1 cellular context compared by ENCODE assay signal in genomic region chr1:161201828-161202712, GRCh38.
TF ChIP-seq lines count a peak whose summit lies in the region.

Gene NDUFS2, plus strand, starts transcription at chr1:161202367. Its CDS starts 19 bp downstream, at chr1:161202386.

TF ChIP-seq in A549, 52 proteins besides CTCF, POLR2A, EP300 and RAD21 (continued from another document):
- TF ChIP-seq BCL3 (IDR thresholded peaks at IDR 0.05) (peak; percentile 52; the same call in 1 of the 3 replicates), KDM1A (IDR thresholded peaks at IDR 0.05; ENCODE audit: low read depth) (no peak), ZNF302 (CRISPR knock-in tag; IDR thresholded peaks at IDR 0.05) (no peak), MAX (IDR thresholded peaks at IDR 0.05) (peak; percentile 64), RFX5 (IDR thresholded peaks at IDR 0.05) (no peak), SMC3 (IDR thresholded peaks at IDR 0.05) (no peak), EHF (CRISPR knock-in tag; IDR thresholded peaks at IDR 0.05) (no peak), USF2 (IDR thresholded peaks at IDR 0.05) (no peak), KDM5A (IDR thresholded peaks at IDR 0.05) (peak; percentile 83), RARB (CRISPR knock-in tag; IDR thresholded peaks at IDR 0.05) (no peak), PHF8 (IDR thresholded peaks at IDR 0.05; ENCODE audit: borderline replicate concordance, low read depth) (peak; percentile 84; the same call in 1 of the 2 replicates), ATOH8 (CRISPR knock-in tag; IDR thresholded peaks at IDR 0.05; ENCODE audit: low read depth) (no peak), CEBPB (IDR thresholded peaks at IDR 0.05) (no peak), HES2 (IDR thresholded peaks at IDR 0.05) (no peak), FOSB (CRISPR knock-in tag; IDR thresholded peaks at IDR 0.05) (no peak), HMGXB4 (CRISPR knock-in tag; IDR thresholded peaks at IDR 0.05; ENCODE audit: borderline replicate concordance) (peak; percentile 33; the same call in 1 of the 2 replicates), ZC3H11A (IDR thresholded peaks at IDR 0.05) (no peak), CBX8 (IDR thresholded peaks at IDR 0.05) (no peak), ZFP36 (IDR thresholded peaks at IDR 0.05; ENCODE audit: borderline replicate concordance, partially characterized antibody) (no peak), TP53 (CRISPR knock-in tag; IDR thresholded peaks at IDR 0.05) (no peak), ESRRA (IDR thresholded peaks at IDR 0.05; ENCODE audit: borderline replicate concordance, low read length) (no peak), MAFK (IDR thresholded peaks at IDR 0.05; ENCODE audit: partially characterized antibody) (no peak), ZSCAN20 (CRISPR knock-in tag; IDR thresholded peaks at IDR 0.05) (no peak)
